Comparison of ENCODE assay signal across 16 cellular contexts in genomic region chr1:244768804-244769203, GRCh38.
A peak's percentile ranks its signal among the peaks of the same experiment; 100 is the strongest.
DNase-seq lines count a peak whose midpoint lies in the region; ATAC-seq, FAIRE-seq and TF ChIP-seq lines count a peak whose summit lies in the region.
"Had no signal": no experiment of that assay in that cellular context is flagged by ENCODE, and none has a peak within 500 bp of the region (broad histone marks: within the 10 kb centered on the region; RNA-seq: fewer than 3 reads in every experiment).

No MANE protein-coding gene starts in this region.

- no peak overlapping the region for H3K27ac Mint-ChIP-seq in GM23338
- H3K27ac Mint-ChIP-seq: CD14-positive monocyte; CD4-positive, alpha-beta memory T cell had no signal

- CTCF ChIA-PET in H1 (lab: Charles Lee; ENCODE audit: partially characterized antibody) = interaction anchor here (1.0 kb wide), 1 partner anchor 28 kb away, joined by 4 read pairs; no protein-coding TSS in a partner anchor

- H3K27me3 ChIP-seq in GM23338 (ENCODE audit: insufficient read depth) (no peaks in the 10 kb centered on the region), H1 (replicated peaks in 1 of 4; ENCODE audit: control insufficient read depth in 3 of 4, extremely low read depth in 1 of 4, insufficient read depth in 3 of 4, low read length in 3 of 4) (no peaks in the 10 kb centered on the region), adrenal gland (no peaks in the 10 kb centered on the region)
- H3K27me3 ChIP-seq: BLaER1 had no signal

- peak; percentile 75 for ATAC-seq in GM23338
- ATAC-seq in sciatic nerve = no peak
- ATAC-seq: GM12878 had no signal

- H3K4me3 ChIP-seq in GM23338 = no peak overlapping the region
- no peak overlapping the region for H3K4me3 ChIP-seq in H1 (ENCODE audit: extremely low read depth in 1 of 4, insufficient read depth in 2 of 4, low read depth in 3 of 4, low read length in 4 of 4)
- no peak overlapping the region for H3K4me3 ChIP-seq in adrenal gland
- H3K4me3 ChIP-seq: BLaER1, GM12878, GM23248 had no signal

- H3K79me2 ChIP-seq in GM23338 (replicated peaks; ENCODE audit: insufficient read depth) = no peaks in the 10 kb centered on the region
- no peaks in the 10 kb centered on the region for H3K79me2 ChIP-seq in H1 (ENCODE audit: control insufficient read depth in 1 of 2, insufficient read depth in 2 of 2, low read length in 2 of 2)

- H3K27me3 Mint-ChIP-seq in GM23338 (ENCODE audit: insufficient read depth, low read depth, poor library complexity) = peaks cover 1% of the 10 kb centered on the region

- H2BK12ac ChIP-seq in H1 (ENCODE audit: low read depth, low read length) = peak overlapping the region; percentile 91; the same call in 1 of the 2 replicates

- H3K9ac ChIP-seq in H1 (replicated peaks in 1 of 4; ENCODE audit: extremely low read depth in 1 of 4, low read depth in 3 of 4, low read length in 3 of 4) = no peak overlapping the region; a peak in 1 of 7 replicates
- H3K9ac ChIP-seq: BLaER1, GM23248 had no signal

- peak overlapping the region; percentile 57; the same call in 1 of the 2 replicates for H3K18ac ChIP-seq in H1 (ENCODE audit: extremely low read depth, low read length)

- H3K4me1 ChIP-seq in GM23338 (ENCODE audit: insufficient read depth) = 0 out of 2 replicates have a peak, but pooled peaks cover 3% of the 10 kb centered on the region
- peaks cover 0 to 8% (median 0%) of the 10 kb centered on the region in 4 experiments; a peak in 1 of 7 replicates for H3K4me1 ChIP-seq in H1 (replicated peaks in 1 of 4; ENCODE audit: control insufficient read depth in 3 of 4, insufficient read depth in 4 of 4, low read length in 3 of 4)
- H3K4me1 ChIP-seq in adrenal gland (replicated peaks in 1 of 2) = no peaks in the 10 kb centered on the region
- H3K4me1 ChIP-seq: BLaER1 had no signal

- no peaks in the 10 kb centered on the region; the same call in 1 of the 2 replicates for H3K9me2 ChIP-seq in GM23338 (ENCODE audit: insufficient read depth)

- no peaks in the 10 kb centered on the region for H3K36me3 ChIP-seq in GM23338 (ENCODE audit: insufficient read depth)
- H3K36me3 ChIP-seq in H1 (ENCODE audit: control insufficient read depth in 2 of 4, insufficient read depth in 4 of 4, low read length in 3 of 4) = no peaks in the 10 kb centered on the region
- H3K36me3 ChIP-seq in adrenal gland (replicated peaks in 1 of 2) = no peaks in the 10 kb centered on the region
- H3K36me3 ChIP-seq: BLaER1 had no signal

- no peak overlapping the region for H3K14ac ChIP-seq in H1 (ENCODE audit: insufficient read length)

- 77% methylated on average over 5 of the region's 5 CpGs; no CpG with 5 or more reads in 1 of the 2 experiments for WGBS in H1 (ENCODE audit: extremely low coverage in 1 of 2, insufficient coverage in 1 of 2, insufficient read length in 1 of 2, insufficient replicate concordance in 2 of 2, low coverage in 1 of 2, low lambda C conversion rate in 2 of 2, missing lambda C conversion rate in 1 of 2), 2 experiments
- 89 to 95% (median 95%) methylated on average over 3 to 5 of the region's 5 CpGs for WGBS in adrenal gland, 4 donors

- H4K20me1 ChIP-seq in GM23338 (replicated peaks; ENCODE audit: insufficient read depth) (no peaks in the 10 kb centered on the region), H1 (replicated peaks in 1 of 2; ENCODE audit: control insufficient read depth in 1 of 2, insufficient read depth in 2 of 2, low read length in 2 of 2) (no peaks in the 10 kb centered on the region)
- H4K20me1 ChIP-seq: BLaER1 had no signal

- peak overlapping the region; percentile 95 for H2AFZ ChIP-seq in GM23338
- H2AFZ ChIP-seq in H1 (ENCODE audit: low read length) = peak overlapping the region; percentile 87
- H2AFZ ChIP-seq: GM23248 had no signal

- no peak for TF ChIP-seq POLR2A in H1 (IDR thresholded peaks at IDR 0.05; ENCODE audit: control extremely low read depth in 1 of 2, low read depth in 2 of 2, low read length in 2 of 2)
- no peak for TF ChIP-seq POLR2A in adrenal gland (IDR thresholded peaks at IDR 0.05)

- peak overlapping the region; percentile 45 for H4K91ac ChIP-seq in H1 (replicated peaks; ENCODE audit: insufficient read length, low read length)

- H3K9me3 Mint-ChIP-seq in GM23338 = no peaks in the 10 kb centered on the region

- POLR2A ChIA-PET in H1 (lab: Charles Lee; ENCODE audit: partially characterized antibody) = no interaction called here

- H3K79me1 ChIP-seq in H1 (ENCODE audit: low read depth, low read length) = no peaks in the 10 kb centered on the region

- intact Hi-C loops in sciatic nerve (cut with DNase I) (no loop called here), adrenal gland (cut with DNase I) (no loop called here)

- DNase-seq in GM23338 (ENCODE audit: low spot score) (peak; percentile 31), H1 (ENCODE audit: low read depth in 1 of 2, low spot score in 2 of 2) (no peak), mesenteric fat pad (ENCODE audit: low spot score) (peak; percentile 49), sciatic nerve (ENCODE audit: low spot score) (peak; percentile 30), NCI-H2029 treated with DMSO at 0.1 percent for 48 hours (lab: John Stamatoyannopoulos, UW) (no peak), adrenal gland (no peak), RCC 7860 (ENCODE audit: low spot score) (no peak)
- DNase-seq: 8988T; CD4-positive, alpha-beta memory T cell; DMS153; DMS79 treated with DMSO at 0.1 percent for 48 hours; H7 had no signal

- H2BK20ac ChIP-seq in H1 (ENCODE audit: low read length) = no peak overlapping the region

- H3K9me3 ChIP-seq in H1 (ENCODE audit: insufficient read depth in 2 of 2, low read depth in 1 of 2, low read length in 1 of 2) (no peaks in the 10 kb centered on the region), adrenal gland (replicated peaks in 1 of 3) (no peaks in the 10 kb centered on the region)
- H3K9me3 ChIP-seq: BLaER1 had no signal

- 0 out of 2 replicates have a peak overlapping the region, but pooled peaks have one; percentile 26 for H3K4me2 ChIP-seq in GM23338
- no peak overlapping the region for H3K4me2 ChIP-seq in H1 (ENCODE audit: insufficient read depth in 1 of 2, low read depth in 2 of 2, low read length in 2 of 2)
- H3K4me2 ChIP-seq: BLaER1 had no signal

- H2BK15ac ChIP-seq in H1 (ENCODE audit: low read length) = peak overlapping the region; percentile 34

- H3K56ac ChIP-seq in H1 (replicated peaks; ENCODE audit: insufficient read length, low read depth, low read length) = no peak overlapping the region

- TF ChIP-seq CTCF in GM23338 (conservative IDR thresholded peaks at IDR 0.05; ENCODE audit: low read depth in 2 of 2) = no peak
- no peak for TF ChIP-seq CTCF in H1 (IDR thresholded peaks at IDR 0.05; ENCODE audit: control extremely low read depth in 1 of 3, insufficient read depth in 1 of 3, low read depth in 1 of 3, low read length in 3 of 3)
- TF ChIP-seq CTCF in adrenal gland (IDR thresholded peaks at IDR 0.05) = no peak

- H3K27ac ChIP-seq in GM23338 (ENCODE audit: low read depth) (no peak overlapping the region), H1 (ENCODE audit: low read depth, low read length) (no peak overlapping the region), adrenal gland (no peak overlapping the region)
- H3K27ac ChIP-seq: GM23248 had no signal

- no peak for TF ChIP-seq EP300 in H1 (IDR thresholded peaks at IDR 0.05; ENCODE audit: borderline replicate concordance in 1 of 2, low read depth in 2 of 2, low read length in 2 of 2)

- no peak overlapping the region for H2BK120ac ChIP-seq in H1 (replicated peaks; ENCODE audit: low read depth, low read length)

- H3K4me1 Mint-ChIP-seq in GM23338 = peaks cover 5% of the 10 kb centered on the region; the same call in 2 of the 3 replicates
- H3K4me1 Mint-ChIP-seq: CD14-positive monocyte; CD4-positive, alpha-beta memory T cell had no signal

- H2AK5ac ChIP-seq in H1 (ENCODE audit: low read depth, low read length) = no peak overlapping the region

- no peak overlapping the region for H3K4me3 Mint-ChIP-seq in GM23338
- H3K4me3 Mint-ChIP-seq: CD14-positive monocyte; CD4-positive, alpha-beta memory T cell had no signal

- no peaks in the 10 kb centered on the region for H3F3A ChIP-seq in GM23338 (replicated peaks; ENCODE audit: low read depth)

- H3K4ac ChIP-seq in H1 (replicated peaks; ENCODE audit: insufficient read length, low read depth, low read length) = peak overlapping the region; percentile 73

- no peaks in the 10 kb centered on the region; the same call in 1 of the 2 replicates for H3K23me2 ChIP-seq in H1 (ENCODE audit: low read depth, low read length)

- H4K5ac ChIP-seq in H1 (ENCODE audit: insufficient read length, low read depth, low read length) = no peak overlapping the region

- H3K36me3 Mint-ChIP-seq in GM23338 (ENCODE audit: low read depth) = no peaks in the 10 kb centered on the region; the same call in 2 of the 3 replicates
- H3K36me3 Mint-ChIP-seq: CD14-positive monocyte; CD4-positive, alpha-beta memory T cell had no signal

- peak overlapping the region; percentile 45; the same call in 1 of the 2 replicates for H4K8ac ChIP-seq in H1 (ENCODE audit: extremely low read depth, insufficient read depth, low read length)

- H3K23ac ChIP-seq in H1 (ENCODE audit: insufficient read length) = no peak overlapping the region

- no peak for TF ChIP-seq RAD21 in H1 (IDR thresholded peaks at IDR 0.05 in 1 of 2, conservative IDR thresholded peaks at IDR 0.05 in 1 of 2; ENCODE audit: low read depth in 2 of 2, low read length in 2 of 2)

- no peak for FAIRE-seq in H1 (lab: Jason Lieb, UNC)
- no peak for FAIRE-seq in RCC 7860 (lab: Jason Lieb, UNC)
- FAIRE-seq: GM12878 had no signal

- 0 out of 2 replicates have a peak overlapping the region, but pooled peaks have one; percentile 61 for H2BK5ac ChIP-seq in H1 (ENCODE audit: low read depth, low read length)

TF ChIP-seq in H1, 55 proteins besides CTCF, POLR2A, EP300 and RAD21:
- TF ChIP-seq BACH1 (IDR thresholded peaks at IDR 0.05; ENCODE audit: low read length) (no peak), SAP30 (IDR thresholded peaks at IDR 0.05; ENCODE audit: insufficient read depth, insufficient replicate concordance, low read length) (no peak), HDAC6 (IDR thresholded peaks at IDR 0.05; ENCODE audit: low read depth, low read length) (no peak), JUND (IDR thresholded peaks at IDR 0.05; ENCODE audit: low read length) (no peak), RXRA (IDR thresholded peaks at IDR 0.05; ENCODE audit: insufficient read depth, low read depth, low read length) (no peak), RNF2 (IDR thresholded peaks at IDR 0.05; ENCODE audit: borderline replicate concordance, low read depth, low read length, missing control alignments, poor library complexity, severe bottlenecking) (no peak), JUN (IDR thresholded peaks at IDR 0.05; ENCODE audit: low read depth, low read length) (no peak), SUZ12 (IDR thresholded peaks at IDR 0.05; ENCODE audit: low read length) (no peak), SIRT6 (IDR thresholded peaks at IDR 0.05; ENCODE audit: low read length) (no peak), EGR1 (IDR thresholded peaks at IDR 0.05; ENCODE audit: borderline replicate concordance, low read depth, low read length) (no peak), SP1 (IDR thresholded peaks at IDR 0.05; ENCODE audit: low read depth, low read length) (no peak), CHD1 (IDR thresholded peaks at IDR 0.05; ENCODE audit: low read depth, low read length) (no peak), POLR2AphosphoS5 (IDR thresholded peaks at IDR 0.05; ENCODE audit: low read depth, low read length) (no peak)

Comparison
In these comparisons a context has a peak if more than half of its experiments do, and no peak if none do; other contexts are left out.
1. DNase-seq: peak in GM23338 (single experiment), mesenteric fat pad (single experiment) and sciatic nerve (single experiment); none in H1 (0 of 2), NCI-H2029 treated with DMSO at 0.1 percent for 48 hours (single experiment), adrenal gland (0 of 7) and RCC 7860 (single experiment).